ENCODE assay signal across 1 cellular context in genomic region chr15:69809421-69809820, GRCh38.
A peak's percentile ranks its signal among the peaks of the same experiment; 100 is the strongest.
TF ChIP-seq lines count a peak whose summit lies in the region.

No MANE protein-coding gene starts in this region.

TF ChIP-seq in HEK293, 187 proteins besides CTCF, POLR2A, EP300 and RAD21:
- no peak for TF ChIP-seq ZNF701 (tag by site-specific recombination; IDR thresholded peaks at IDR 0.05)
- TF ChIP-seq PRDM10 (tag by site-specific recombination; IDR thresholded peaks at IDR 0.05) = peak; percentile 53
